Comparison of ENCODE assay signal across 8 cellular contexts in genomic region chr3:64023187-64023860, GRCh38. TPM values are rescaled to one million over a fixed set of nuclear protein-coding genes. Genes with fewer than 3 reads are reported as not detected.
DNase-seq lines count a peak whose midpoint lies in the region; ATAC-seq, FAIRE-seq and TF ChIP-seq lines count a peak whose summit lies in the region.

PSMD6 (minus strand) TSS chr3:64023494; CDS start chr3:64023419, 75 bp downstream.

- intact Hi-C loops in T-helper 1 cell treated with Interleukin-12 subunit alpha and Interleukin-12 subunit beta and Interleukin-4 antibody, amounts not matched to agents 30 ng/mL and 1 ng/mL, for 36 hours (cut with micrococcal nuclease) = loop anchor here (1.0 to 2.0 kb wide), 6 partner anchors 55 to 461 kb away; partner anchors contain the start of gene SCAANT1
- intact Hi-C loops in left ventricle myocardium superior (cut with micrococcal nuclease) (no loop called here), psoas muscle (cut with DNase I) (no loop called here)

- WGBS in psoas muscle, 3 donors = 2 to 4% (median 2%) methylated on average over 45 to 59 of the region's 59 CpGs

- TF ChIP-seq CTCF in psoas muscle (IDR thresholded peaks at IDR 0.05) = peak; percentile 100

- TF ChIP-seq POLR2A in GM12892 (IDR thresholded peaks at IDR 0.05; ENCODE audit: low read depth, low read length) = peak; percentile 89

- DNase-seq in GM12892 (ENCODE audit: insufficient read length) = peak; percentile 71
- peak; percentile 39 for DNase-seq in NCI-H1105 (lab: John Stamatoyannopoulos, UW)
- peak; percentile 31 for DNase-seq in amniotic stem cell (lab: John Stamatoyannopoulos, UW)
- peak; percentile 94 for DNase-seq in left ventricle myocardium superior
- DNase-seq in psoas muscle = peak; percentile 88 to 95
- DNase-seq in urothelium cell line (ENCODE audit: low spot score) = peak; percentile 94

- H3K9me3 ChIP-seq in psoas muscle = no peaks in the 10 kb centered on the region

- H3K27ac ChIP-seq in psoas muscle = peak within 1 kb of the TSS; percentile 89

- no peaks in the 10 kb centered on the region for H3K27me3 ChIP-seq in psoas muscle (ENCODE audit: insufficient read depth in 3 of 3, low read length in 2 of 3)

- FAIRE-seq in GM12892 (lab: Jason Lieb, UNC) (peak; percentile 94), urothelium cell line (lab: Jason Lieb, UNC) (peak; percentile 44)

- peaks cover 4 to 39% of the 10 kb centered on the region in 2 donors for H3K36me3 ChIP-seq in psoas muscle (ENCODE audit: insufficient read depth in 1 of 2, low read depth in 1 of 2)

- peak within 1 kb of the TSS; percentile 97 for H3K4me3 ChIP-seq in psoas muscle

- peaks cover 22% of the 10 kb centered on the region for H3K4me1 ChIP-seq in psoas muscle

- ATAC-seq in HG02642 (IDR thresholded peaks at IDR 0.05; ENCODE audit: poor library complexity, unreplicated experiment) (peak; percentile 99), left ventricle myocardium superior (peak; percentile 97), psoas muscle (peak; percentile 98 to 99 (median 98))

RNA-seq across cellular contexts. Expression of gene PSMD6, which starts in this region (rescaled TPM):
- 97.1 TPM for polyA plus RNA-seq in GM12892 (2012; ENCODE audit: missing spikeins)
- 97.6 and 100 TPM in 2 replicates for total RNA-seq in T-helper 1 cell treated with Interleukin-12 subunit alpha and Interleukin-12 subunit beta and Interleukin-4 antibody, amounts not matched to agents 30 ng/mL and 1 ng/mL, for 36 hours
- total RNA-seq in left ventricle myocardium superior (70.7 TPM), psoas muscle (100 to 1,000 TPM in 3 of 4 donors, 10 to 100 TPM in 1; 81.8 to 180 (median 128) TPM)
- 100 to 1,000 TPM; 145 to 333 (median 186) TPM for polyA plus RNA-seq in psoas muscle

Comparison
In these comparisons a context has a peak if more than half of its experiments do, and no peak if none do; other contexts are left out.
1. Peak in every context shown above with its lines: DNase-seq, ATAC-seq, H3K4me3 ChIP-seq and H3K27ac ChIP-seq.
2. DNase-seq: peak in every context shown above with its lines; median percentile 94 in left ventricle myocardium superior; 94 in urothelium cell line; 92 in psoas muscle; 71 in GM12892; 39 in NCI-H1105; 31 in amniotic stem cell.